Comparison of ENCODE assay signal across 21 cellular contexts in the genomic region with DNA sequence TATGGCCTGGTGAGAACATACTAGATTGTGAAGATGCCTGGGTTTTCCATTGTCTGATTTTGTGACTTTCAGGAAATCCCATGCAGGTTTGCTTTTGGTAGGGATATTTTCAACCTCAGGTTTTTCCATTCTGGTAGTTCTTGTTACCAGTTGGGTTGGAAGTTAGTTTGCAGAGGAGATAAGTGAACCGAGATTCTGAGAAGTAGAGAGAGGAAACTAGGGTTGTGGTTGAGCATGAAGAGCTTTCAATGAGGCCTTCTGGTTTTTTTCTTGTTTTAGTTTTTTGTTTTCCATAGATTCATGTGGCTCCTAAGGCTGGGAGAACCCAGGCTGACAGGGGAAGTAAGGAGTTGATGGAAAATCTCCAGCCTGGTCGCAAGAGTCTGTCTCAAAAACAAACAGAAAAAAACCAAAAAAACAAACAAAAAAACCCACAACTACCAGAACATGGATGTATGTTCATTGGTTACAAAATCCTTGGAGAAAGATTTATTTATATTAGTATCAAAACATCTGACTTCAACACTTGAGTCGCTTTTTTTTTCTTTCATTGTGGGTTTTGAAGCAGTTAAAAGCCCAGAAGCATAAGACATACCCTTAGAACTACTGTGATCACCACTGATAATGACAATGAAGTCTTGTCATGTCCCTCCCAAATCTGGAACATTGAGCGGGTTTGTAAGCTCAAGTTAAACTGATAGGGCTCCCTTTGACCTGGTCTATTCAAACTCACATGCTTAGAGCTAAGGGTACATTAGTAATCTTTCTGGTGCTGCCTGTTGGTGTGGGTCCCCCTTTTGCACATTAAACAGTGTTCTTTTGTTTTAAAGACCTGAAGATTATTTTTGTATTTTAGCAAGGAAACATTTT. TPM values are rescaled to one million over a fixed set of nuclear protein-coding genes. Genes with fewer than 3 reads are reported as not detected.
DNase-seq lines count a peak whose midpoint lies in the region; ATAC-seq and TF ChIP-seq lines count a peak whose summit lies in the region.
"Had no signal": no experiment of that assay in that cellular context is flagged by ENCODE, and none has a peak within 500 bp of the region (broad histone marks: within the 10 kb centered on the region; RNA-seq: fewer than 3 reads in every experiment).

No MANE protein-coding gene starts in this region.

- no peaks in the 10 kb centered on the region for H3K9me3 ChIP-seq in effector memory CD4-positive, alpha-beta T cell (ENCODE audit: control insufficient read depth, low read length)
- H3K9me3 ChIP-seq in colonic mucosa (no peaks in the 10 kb centered on the region), transverse colon (no peaks in the 10 kb centered on the region)
- H3K9me3 ChIP-seq: thoracic aorta had no signal

- in situ Hi-C loops in transverse colon (cut with MboI; ENCODE audit: low pct_ligation_motif_present in 1 of 4, low pct_unique_long_range_greater_than_20kb in 1 of 4, low sequenced_read_pairs in 3 of 4), result no loop called here

- peaks cover 50% of the 10 kb centered on the region for H3K4me1 Mint-ChIP-seq in activated CD4-positive, alpha-beta T cell treated with anti-CD3 and anti-CD28 coated beads, Interleukin-2, amount 10 ng/mL, durations not matched to agents 7 days and 5 days
- peaks cover 55 to 59% (median 58%) of the 10 kb centered on the region in 3 donors for H3K4me1 Mint-ChIP-seq in T-cell

- H3K4me3 Mint-ChIP-seq in activated CD4-positive, alpha-beta T cell treated with anti-CD3 and anti-CD28 coated beads, Interleukin-2, amount 10 ng/mL, durations not matched to agents 7 days and 5 days, result peak overlapping the region; percentile 88
- H3K4me3 Mint-ChIP-seq in T-cell, result peak overlapping the region; percentile 70 to 87 (median 70)
- H3K4me3 Mint-ChIP-seq: nephron progenitor cell had no signal

- peaks cover 10% of the 10 kb centered on the region for H3K36me3 ChIP-seq in effector memory CD4-positive, alpha-beta T cell (ENCODE audit: control insufficient read depth, insufficient read depth, low read length)
- H3K36me3 ChIP-seq in colonic mucosa, result no peaks in the 10 kb centered on the region
- H3K36me3 ChIP-seq in transverse colon, result no peaks in the 10 kb centered on the region
- H3K36me3 ChIP-seq: thoracic aorta had no signal

- peaks cover 64% of the 10 kb centered on the region for H3K36me3 Mint-ChIP-seq in activated CD4-positive, alpha-beta T cell treated with anti-CD3 and anti-CD28 coated beads, Interleukin-2, amount 10 ng/mL, durations not matched to agents 7 days and 5 days (ENCODE audit: low read depth)
- peaks cover 28% of the 10 kb centered on the region for H3K36me3 Mint-ChIP-seq in T-cell

- H3K9ac ChIP-seq in colonic mucosa (ENCODE audit: low read depth in 2 of 2, low read length in 2 of 2), result no peak overlapping the region

- peak overlapping the region; percentile 72 for H3K27ac ChIP-seq in effector memory CD4-positive, alpha-beta T cell (ENCODE audit: insufficient read depth, low read length, poor library complexity, severe bottlenecking)
- H3K27ac ChIP-seq in colonic mucosa (no peak overlapping the region), transverse colon (no peak overlapping the region)
- H3K27ac ChIP-seq: C4-2B, SK-N-MC, thoracic aorta had no signal

- no peaks in the 10 kb centered on the region for H3K27me3 Mint-ChIP-seq in activated CD4-positive, alpha-beta T cell treated with anti-CD3 and anti-CD28 coated beads, Interleukin-2, amount 10 ng/mL, durations not matched to agents 7 days and 5 days
- no peaks in the 10 kb centered on the region for H3K27me3 Mint-ChIP-seq in T-cell

- POLR2A ChIA-PET in activated CD4-positive, alpha-beta T cell treated with anti-CD3 and anti-CD28 coated beads, Interleukin-2, amount 10 ng/mL, durations not matched to agents 7 days and 5 days (lab: Charles Lee), result interaction anchor here (1.1 kb wide), 1 partner anchor 28 kb away, joined by 4 read pairs; no protein-coding TSS in a partner anchor
- POLR2A ChIA-PET in T-cell (lab: Charles Lee) (interaction anchor here (0.6 to 1.5 kb wide), 4 partner anchors 8 to 564 kb away, joined by 3 to 4 read pairs (median 3); no protein-coding TSS in a partner anchor), GM10248 (lab: Yijun Ruan, JAX) (no interaction called here)

- CTCF ChIA-PET in activated CD4-positive, alpha-beta T cell treated with anti-CD3 and anti-CD28 coated beads, Interleukin-2, amount 10 ng/mL, durations not matched to agents 7 days and 5 days (lab: Charles Lee), result interaction anchor here (1.0 to 2.4 kb wide), 8 partner anchors 11 to 44 kb away, joined by 3 to 12 read pairs (median 4); no protein-coding TSS in a partner anchor
- CTCF ChIA-PET in T-cell (lab: Charles Lee), result interaction anchor here (1.1 to 3.9 kb wide), 7 partner anchors 10 to 79 kb away, joined by 3 to 16 read pairs (median 5); no protein-coding TSS in a partner anchor
- CTCF ChIA-PET in GM10248 (lab: Yijun Ruan, JAX), result interaction anchor here (0.8 to 5.4 kb wide), 7 partner anchors 9 to 68 kb away, joined by 3 to 24 read pairs (median 4); no protein-coding TSS in a partner anchor

- intact Hi-C loops in colonic mucosa (cut with DNase I) (no loop called here), transverse colon (cut with DNase I; ENCODE audit: low total_unique reads) (no loop called here)

- DNase-seq in activated CD4-positive, alpha-beta T cell treated with anti-CD3 and anti-CD28 coated beads, Interleukin-2, amount 10 ng/mL, durations not matched to agents 7 days and 5 days, result no peak
- DNase-seq in activated CD4-positive, alpha-beta T cell treated with anti-CD3 and anti-CD28 coated beads for 48 hours, result no peak
- DNase-seq in T-cell (no peak), colonic mucosa (no peak), transverse colon (no peak), GM10248 (ENCODE audit: extremely low spot score) (no peak)
- DNase-seq in effector memory CD4-positive, alpha-beta T cell, result no peak
- DNase-seq in stimulated activated naive CD8-positive, alpha-beta T cell treated with anti-CD3 and anti-CD28 coated beads, Interleukin-15, Interleukin-2, amounts not matched to agents 100 U/mL and 50 U/mL, for 24 hours, result no peak
- DNase-seq: anterior cingulate cortex, NCI-H2029, NCI-H524, nephron progenitor cell, PC-3 had no signal

- TF ChIP-seq EP300 in transverse colon (IDR thresholded peaks at IDR 0.05; ENCODE audit: low read depth), result no peak

- peak overlapping the region; percentile 94 for H3K27ac Mint-ChIP-seq in activated CD4-positive, alpha-beta T cell treated with anti-CD3 and anti-CD28 coated beads, Interleukin-2, amount 10 ng/mL, durations not matched to agents 7 days and 5 days
- H3K27ac Mint-ChIP-seq in T-cell, result peak overlapping the region; percentile 99
- H3K27ac Mint-ChIP-seq: nephron progenitor cell had no signal

- TF ChIP-seq POLR2A in transverse colon (IDR thresholded peaks at IDR 0.05), result no peak

- H3K27me3 ChIP-seq in effector memory CD4-positive, alpha-beta T cell (replicated peaks; ENCODE audit: control insufficient read depth, insufficient read depth, low read length, poor library complexity, severe bottlenecking), result no peaks in the 10 kb centered on the region
- no peaks in the 10 kb centered on the region for H3K27me3 ChIP-seq in colonic mucosa
- no peaks in the 10 kb centered on the region for H3K27me3 ChIP-seq in transverse colon

- ATAC-seq in T-cell (replicated peaks in 1 of 4), result peak in 1 of 4 experiments; percentile 33
- ATAC-seq in stimulated activated naive CD8-positive, alpha-beta T cell treated with anti-CD3 and anti-CD28 coated beads, Interleukin-15, Interleukin-2, amounts not matched to agents 100 U/mL and 50 U/mL, for 24 hours, result peak; percentile 24
- ATAC-seq: PC-3 had no signal

- TF ChIP-seq CTCF in colonic mucosa (IDR thresholded peaks at IDR 0.05), result no peak
- no peak for TF ChIP-seq CTCF in transverse colon (IDR thresholded peaks at IDR 0.05)
- no peak for TF ChIP-seq CTCF in GM10248 (IDR thresholded peaks at IDR 0.05; ENCODE audit: control extremely low read depth, extremely low read depth, low read depth, missing control alignments)

- H3K4me1 ChIP-seq in effector memory CD4-positive, alpha-beta T cell (ENCODE audit: control insufficient read depth, insufficient read depth, low read length, poor library complexity, severe bottlenecking), result peaks cover 18% of the 10 kb centered on the region
- H3K4me1 ChIP-seq in colonic mucosa (no peaks in the 10 kb centered on the region), transverse colon (peaks cover 0 to 3% (median 0%) of the 10 kb centered on the region in 4 donors)

- peaks cover 10% of the 10 kb centered on the region for H3K9me3 Mint-ChIP-seq in activated CD4-positive, alpha-beta T cell treated with anti-CD3 and anti-CD28 coated beads, Interleukin-2, amount 10 ng/mL, durations not matched to agents 7 days and 5 days
- peaks cover 0 to 2% (median 0%) of the 10 kb centered on the region in 3 donors for H3K9me3 Mint-ChIP-seq in T-cell
- H3K9me3 Mint-ChIP-seq: nephron progenitor cell had no signal

- H3K4me3 ChIP-seq in effector memory CD4-positive, alpha-beta T cell (ENCODE audit: insufficient read depth, low read depth, low read length, poor library complexity, severe bottlenecking), result no peak overlapping the region
- H3K4me3 ChIP-seq in colonic mucosa, result no peak overlapping the region
- H3K4me3 ChIP-seq in transverse colon, result no peak overlapping the region
- H3K4me3 ChIP-seq: SK-N-MC, thoracic aorta had no signal

- 59 to 67% methylated on average over 3 to 4 of the region's 4 CpGs for WGBS in transverse colon (ENCODE audit: low coverage in 1 of 2), 2 donors

RNA-seq across cellular contexts. Expression of a gene that starts 3.2 kb away (rescaled TPM):
- 100 to 1,000 TPM; 144 to 181 TPM for total RNA-seq in activated CD4-positive, alpha-beta T cell treated with anti-CD3 and anti-CD28 coated beads, Interleukin-2, amount 10 ng/mL, durations not matched to agents 7 days and 5 days
- total RNA-seq in T-cell (10 to 100 TPM; 23.2 to 67.2 (median 51.9) TPM), colonic mucosa (under 1 TPM; 0.40 to 0.53 TPM), transverse colon (1 to 10 TPM in 2 of 4 donors, not detected in 2; 3.8 to 6.8 TPM)
- total RNA-seq: glomerular endothelial cell, H1, lung microvascular endothelial cell, MCF 10A, PC-3, renal cortical epithelial cell had no signal
